ENCODE assay signal across 25 cellular contexts in genomic region chr2:122179492-122180070, GRCh38.
"Had no signal": no experiment of that assay in that cellular context is flagged by ENCODE, and none has a peak within 500 bp of the region (broad histone marks: within the 10 kb centered on the region; RNA-seq: fewer than 3 reads in every experiment).

No MANE protein-coding gene starts in this region.

- H3K36me3 Mint-ChIP-seq: activated naive CD8-positive, alpha-beta T cell treated with anti-CD3 and anti-CD28 coated beads for 36 hours; natural killer cell had no signal

- H3K4me3 ChIP-seq: coronary artery, hepatocyte, left ventricle myocardium inferior, pancreas, psoas muscle, thyroid gland, upper lobe of right lung had no signal

- H3K27me3 ChIP-seq: hepatocyte, neutrophil, pancreas, thyroid gland, upper lobe of right lung had no signal

- DNase-seq: activated naive CD4-positive, alpha-beta T cell treated with Interleukin-2 at 50 U/mL for 16 hours; activated naive CD8-positive, alpha-beta T cell treated with anti-CD3 and anti-CD28 coated beads for 36 hours; activated T-cell treated with anti-CD3 and anti-CD28 coated beads, Interleukin-2, amount 50 U/mL, for 24 hours; cerebellar nuclear complex; foreskin melanocyte; glutamatergic neuron; left ventricle myocardium inferior; midbrain; natural killer cell; pancreas; psoas muscle; right cardiac atrium; stimulated activated CD4-positive, alpha-beta T cell treated with anti-CD3 and anti-CD28 coated beads, Interleukin-12 subunit alpha, Interleukin-12 subunit beta, amount 100 ng/mL, for 4 hours; stimulated activated CD4-positive, alpha-beta T cell treated with anti-CD3 and anti-CD28 coated beads, Interleukin-4, amount 100 ng/mL, for 4 hours; stimulated activated naive CD8-positive, alpha-beta T cell treated with anti-CD3 and anti-CD28 coated beads, Interleukin-15, Interleukin-2, amounts not matched to agents 100 U/mL and 50 U/mL, for 24 hours; substantia nigra; T-helper 1 cell; T-helper 9 cell; thyroid gland; upper lobe of right lung had no signal

- H3K4me3 Mint-ChIP-seq: activated naive CD8-positive, alpha-beta T cell treated with anti-CD3 and anti-CD28 coated beads for 36 hours; activated T-cell treated with anti-CD3 and anti-CD28 coated beads, Interleukin-2, amount 50 U/mL, for 24 hours; natural killer cell; WTC11 had no signal

- H3K4me1 Mint-ChIP-seq: activated naive CD8-positive, alpha-beta T cell treated with anti-CD3 and anti-CD28 coated beads for 36 hours; WTC11 had no signal

- FAIRE-seq: astrocyte, pancreas had no signal

- H3K36me3 ChIP-seq: left ventricle myocardium inferior, neutrophil, pancreas, thyroid gland, upper lobe of right lung had no signal

- H3K9me3 Mint-ChIP-seq: activated naive CD8-positive, alpha-beta T cell treated with anti-CD3 and anti-CD28 coated beads for 36 hours; activated T-cell treated with anti-CD3 and anti-CD28 coated beads, Interleukin-2, amount 50 U/mL, for 24 hours had no signal

- H3K27me3 Mint-ChIP-seq: activated naive CD8-positive, alpha-beta T cell treated with anti-CD3 and anti-CD28 coated beads for 36 hours; activated T-cell treated with anti-CD3 and anti-CD28 coated beads, Interleukin-2, amount 50 U/mL, for 24 hours had no signal

- H3K27ac Mint-ChIP-seq: activated naive CD8-positive, alpha-beta T cell treated with anti-CD3 and anti-CD28 coated beads for 36 hours; activated T-cell treated with anti-CD3 and anti-CD28 coated beads, Interleukin-2, amount 50 U/mL, for 24 hours; natural killer cell; WTC11 had no signal
